1 cellular context compared by ENCODE assay signal in the genomic region with DNA sequence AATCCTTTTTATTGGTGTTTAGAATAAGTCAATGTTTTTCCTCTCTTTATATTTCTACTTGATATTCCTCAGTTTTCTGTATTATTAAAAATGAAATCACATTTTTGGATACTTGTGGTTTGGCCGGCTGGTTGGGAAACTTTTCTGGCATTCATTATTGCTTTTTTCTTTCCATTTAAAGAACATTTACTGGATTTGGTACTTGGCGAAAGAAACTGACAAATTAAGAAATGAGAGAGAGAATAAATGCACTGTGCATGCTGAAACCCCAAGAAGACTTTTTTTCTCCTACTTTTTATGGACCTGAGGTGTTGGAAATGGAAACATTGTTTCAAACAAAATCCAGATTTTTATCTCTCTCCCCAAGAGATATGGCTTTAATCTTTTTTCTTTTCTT.
TF ChIP-seq lines count a peak whose summit lies in the region.

No MANE protein-coding gene starts in this region.

TF ChIP-seq in GM23338, 12 proteins besides CTCF, POLR2A, EP300 and RAD21 (continued from another document):
- TF ChIP-seq, protein P1, sequence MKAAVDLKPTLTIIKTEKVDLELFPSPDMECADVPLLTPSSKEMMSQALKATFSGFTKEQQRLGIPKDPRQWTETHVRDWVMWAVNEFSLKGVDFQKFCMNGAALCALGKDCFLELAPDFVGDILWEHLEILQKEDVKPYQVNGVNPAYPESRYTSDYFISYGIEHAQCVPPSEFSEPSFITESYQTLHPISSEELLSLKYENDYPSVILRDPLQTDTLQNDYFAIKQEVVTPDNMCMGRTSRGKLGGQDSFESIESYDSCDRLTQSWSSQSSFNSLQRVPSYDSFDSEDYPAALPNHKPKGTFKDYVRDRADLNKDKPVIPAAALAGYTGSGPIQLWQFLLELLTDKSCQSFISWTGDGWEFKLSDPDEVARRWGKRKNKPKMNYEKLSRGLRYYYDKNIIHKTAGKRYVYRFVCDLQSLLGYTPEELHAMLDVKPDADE (IDR thresholded peaks at IDR 0.05) = no peak
